Comparison of ENCODE assay signal across 1 cellular context in the genomic region with DNA sequence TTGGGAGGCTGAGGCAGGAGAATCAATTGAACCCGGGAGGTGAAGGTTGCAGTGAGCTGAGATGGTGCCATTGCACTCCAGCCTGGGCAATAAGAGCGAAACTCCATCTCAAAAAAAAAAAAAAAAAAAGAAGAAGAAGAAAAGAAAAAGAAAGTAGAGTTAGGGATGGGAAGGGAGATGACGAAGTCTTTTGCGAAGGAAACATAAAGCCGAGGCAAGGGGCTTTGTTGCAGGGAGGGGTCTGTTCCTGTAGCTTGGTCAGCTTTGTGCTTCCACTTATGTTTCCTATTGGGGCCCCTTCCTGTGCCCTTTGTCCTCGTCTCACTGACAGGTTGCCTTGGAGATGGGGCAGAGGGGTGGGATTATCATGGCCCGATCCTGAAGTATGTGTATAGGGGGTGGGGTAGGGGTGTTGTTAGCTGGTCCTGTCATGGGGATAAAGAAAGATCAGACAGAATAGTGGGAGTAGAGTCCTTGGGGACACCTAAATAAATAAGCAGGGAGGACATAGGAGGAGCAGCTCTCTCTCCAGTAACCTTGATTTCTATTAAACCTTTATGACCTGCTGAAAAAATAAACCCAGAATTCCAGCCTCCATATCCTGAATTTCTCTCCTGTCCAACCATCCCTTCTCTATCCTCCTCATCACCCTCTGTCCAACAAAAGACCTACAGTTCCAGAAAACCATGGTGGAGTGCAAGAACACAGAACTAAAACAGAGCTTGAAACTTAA.
TF ChIP-seq lines count a peak whose summit lies in the region.

No MANE protein-coding gene starts in this region.

TF ChIP-seq in HepG2, 621 proteins besides CTCF, POLR2A, EP300 and RAD21 (continued from another document and continues in another):
- TF ChIP-seq, protein P1, sequence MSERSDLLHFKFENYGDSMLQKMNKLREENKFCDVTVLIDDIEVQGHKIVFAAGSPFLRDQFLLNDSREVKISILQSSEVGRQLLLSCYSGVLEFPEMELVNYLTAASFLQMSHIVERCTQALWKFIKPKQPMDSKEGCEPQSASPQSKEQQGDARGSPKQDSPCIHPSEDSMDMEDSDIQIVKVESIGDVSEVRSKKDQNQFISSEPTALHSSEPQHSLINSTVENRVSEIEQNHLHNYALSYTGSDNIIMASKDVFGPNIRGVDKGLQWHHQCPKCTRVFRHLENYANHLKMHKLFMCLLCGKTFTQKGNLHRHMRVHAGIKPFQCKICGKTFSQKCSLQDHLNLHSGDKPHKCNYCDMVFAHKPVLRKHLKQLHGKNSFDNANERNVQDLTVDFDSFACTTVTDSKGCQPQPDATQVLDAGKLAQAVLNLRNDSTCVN (CRISPR knock-in tag; IDR thresholded peaks at IDR 0.05; ENCODE audit: borderline replicate concordance), result no peak
- TF ChIP-seq, protein P2, sequence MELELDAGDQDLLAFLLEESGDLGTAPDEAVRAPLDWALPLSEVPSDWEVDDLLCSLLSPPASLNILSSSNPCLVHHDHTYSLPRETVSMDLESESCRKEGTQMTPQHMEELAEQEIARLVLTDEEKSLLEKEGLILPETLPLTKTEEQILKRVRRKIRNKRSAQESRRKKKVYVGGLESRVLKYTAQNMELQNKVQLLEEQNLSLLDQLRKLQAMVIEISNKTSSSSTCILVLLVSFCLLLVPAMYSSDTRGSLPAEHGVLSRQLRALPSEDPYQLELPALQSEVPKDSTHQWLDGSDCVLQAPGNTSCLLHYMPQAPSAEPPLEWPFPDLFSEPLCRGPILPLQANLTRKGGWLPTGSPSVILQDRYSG (CRISPR knock-in tag; IDR thresholded peaks at IDR 0.05), result no peak
- TF ChIP-seq, protein P3, sequence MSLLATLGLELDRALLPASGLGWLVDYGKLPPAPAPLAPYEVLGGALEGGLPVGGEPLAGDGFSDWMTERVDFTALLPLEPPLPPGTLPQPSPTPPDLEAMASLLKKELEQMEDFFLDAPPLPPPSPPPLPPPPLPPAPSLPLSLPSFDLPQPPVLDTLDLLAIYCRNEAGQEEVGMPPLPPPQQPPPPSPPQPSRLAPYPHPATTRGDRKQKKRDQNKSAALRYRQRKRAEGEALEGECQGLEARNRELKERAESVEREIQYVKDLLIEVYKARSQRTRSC (CRISPR knock-in tag; IDR thresholded peaks at IDR 0.05; ENCODE audit: low read depth), result no peak
- TF ChIP-seq RAD51 (IDR thresholded peaks at IDR 0.05; ENCODE audit: borderline replicate concordance) (no peak), ZNF7 (CRISPR knock-in tag; IDR thresholded peaks at IDR 0.05) (peak; percentile 52), NCOA2 (CRISPR knock-in tag; IDR thresholded peaks at IDR 0.05) (peak; percentile 90), FOXA3 (CRISPR knock-in tag; IDR thresholded peaks at IDR 0.05) (peak; percentile 80), MED8 (CRISPR knock-in tag; IDR thresholded peaks at IDR 0.05; ENCODE audit: insufficient replicate concordance) (peak; percentile 72), ZNF546 (CRISPR knock-in tag; conservative IDR thresholded peaks at IDR 0.05) (0 out of 2 replicates have a peak, but pooled peaks have one; percentile 40), ZFYVE20 (CRISPR knock-in tag; IDR thresholded peaks at IDR 0.05; ENCODE audit: borderline replicate concordance, low read depth) (no peak), SAFB2 (CRISPR knock-in tag; IDR thresholded peaks at IDR 0.05; ENCODE audit: borderline replicate concordance, low read depth) (no peak), ZFP41 (CRISPR knock-in tag; IDR thresholded peaks at IDR 0.05; ENCODE audit: borderline replicate concordance) (no peak), ZNF557 (CRISPR knock-in tag; IDR thresholded peaks at IDR 0.05) (0 out of 2 replicates have a peak, but pooled peaks have one; percentile 45), ZFP1 (CRISPR knock-in tag; IDR thresholded peaks at IDR 0.05) (no peak), ZNF232 (CRISPR knock-in tag; IDR thresholded peaks at IDR 0.05; ENCODE audit: borderline replicate concordance) (peak; percentile 88), ZSCAN31 (CRISPR knock-in tag; IDR thresholded peaks at IDR 0.05; ENCODE audit: low read depth) (0 out of 2 replicates have a peak, but pooled peaks have one; percentile 7), PHF5A (CRISPR knock-in tag; IDR thresholded peaks at IDR 0.05; ENCODE audit: low read depth, unreplicated experiment) (no peak), ONECUT2 (CRISPR knock-in tag; IDR thresholded peaks at IDR 0.05) (no peak), PAWR (CRISPR knock-in tag; IDR thresholded peaks at IDR 0.05; ENCODE audit: borderline replicate concordance) (no peak), ARNT2 (CRISPR knock-in tag; IDR thresholded peaks at IDR 0.05; ENCODE audit: low read depth) (no peak), FOXO1 (CRISPR knock-in tag; IDR thresholded peaks at IDR 0.05) (peak; percentile 60; the same call in 1 of the 2 replicates), FOXA1 (IDR thresholded peaks at IDR 0.05) (0 out of 2 replicates have a peak, but pooled peaks have one; percentile 4), FOXA1 (CRISPR knock-in tag; IDR thresholded peaks at IDR 0.05) (peak; percentile 89), XRCC5 (optimal IDR thresholded peaks at IDR 0.05; ENCODE audit: low read length) (no peak), ZNF883 (CRISPR knock-in tag; IDR thresholded peaks at IDR 0.05; ENCODE audit: not compliant biosample characterization) (no peak), PPARG (CRISPR knock-in tag; conservative IDR thresholded peaks at IDR 0.05) (peak; percentile 97), ZNF3 (CRISPR knock-in tag; IDR thresholded peaks at IDR 0.05) (peak; percentile 70; the same call in 1 of the 2 replicates), ZNF766 (CRISPR knock-in tag; IDR thresholded peaks at IDR 0.05; ENCODE audit: borderline replicate concordance) (no peak), ZNF451 (CRISPR knock-in tag; IDR thresholded peaks at IDR 0.05) (no peak; the same call in 1 of the 2 replicates), ZMYM4 (CRISPR knock-in tag; IDR thresholded peaks at IDR 0.05) (no peak; the same call in 1 of the 2 replicates), RORA (CRISPR knock-in tag; IDR thresholded peaks at IDR 0.05) (no peak), ZSCAN29 (CRISPR knock-in tag; conservative IDR thresholded peaks at IDR 0.05) (no peak), ZNF430 (CRISPR knock-in tag; IDR thresholded peaks at IDR 0.05) (no peak)
- TF ChIP-seq, protein P4, sequence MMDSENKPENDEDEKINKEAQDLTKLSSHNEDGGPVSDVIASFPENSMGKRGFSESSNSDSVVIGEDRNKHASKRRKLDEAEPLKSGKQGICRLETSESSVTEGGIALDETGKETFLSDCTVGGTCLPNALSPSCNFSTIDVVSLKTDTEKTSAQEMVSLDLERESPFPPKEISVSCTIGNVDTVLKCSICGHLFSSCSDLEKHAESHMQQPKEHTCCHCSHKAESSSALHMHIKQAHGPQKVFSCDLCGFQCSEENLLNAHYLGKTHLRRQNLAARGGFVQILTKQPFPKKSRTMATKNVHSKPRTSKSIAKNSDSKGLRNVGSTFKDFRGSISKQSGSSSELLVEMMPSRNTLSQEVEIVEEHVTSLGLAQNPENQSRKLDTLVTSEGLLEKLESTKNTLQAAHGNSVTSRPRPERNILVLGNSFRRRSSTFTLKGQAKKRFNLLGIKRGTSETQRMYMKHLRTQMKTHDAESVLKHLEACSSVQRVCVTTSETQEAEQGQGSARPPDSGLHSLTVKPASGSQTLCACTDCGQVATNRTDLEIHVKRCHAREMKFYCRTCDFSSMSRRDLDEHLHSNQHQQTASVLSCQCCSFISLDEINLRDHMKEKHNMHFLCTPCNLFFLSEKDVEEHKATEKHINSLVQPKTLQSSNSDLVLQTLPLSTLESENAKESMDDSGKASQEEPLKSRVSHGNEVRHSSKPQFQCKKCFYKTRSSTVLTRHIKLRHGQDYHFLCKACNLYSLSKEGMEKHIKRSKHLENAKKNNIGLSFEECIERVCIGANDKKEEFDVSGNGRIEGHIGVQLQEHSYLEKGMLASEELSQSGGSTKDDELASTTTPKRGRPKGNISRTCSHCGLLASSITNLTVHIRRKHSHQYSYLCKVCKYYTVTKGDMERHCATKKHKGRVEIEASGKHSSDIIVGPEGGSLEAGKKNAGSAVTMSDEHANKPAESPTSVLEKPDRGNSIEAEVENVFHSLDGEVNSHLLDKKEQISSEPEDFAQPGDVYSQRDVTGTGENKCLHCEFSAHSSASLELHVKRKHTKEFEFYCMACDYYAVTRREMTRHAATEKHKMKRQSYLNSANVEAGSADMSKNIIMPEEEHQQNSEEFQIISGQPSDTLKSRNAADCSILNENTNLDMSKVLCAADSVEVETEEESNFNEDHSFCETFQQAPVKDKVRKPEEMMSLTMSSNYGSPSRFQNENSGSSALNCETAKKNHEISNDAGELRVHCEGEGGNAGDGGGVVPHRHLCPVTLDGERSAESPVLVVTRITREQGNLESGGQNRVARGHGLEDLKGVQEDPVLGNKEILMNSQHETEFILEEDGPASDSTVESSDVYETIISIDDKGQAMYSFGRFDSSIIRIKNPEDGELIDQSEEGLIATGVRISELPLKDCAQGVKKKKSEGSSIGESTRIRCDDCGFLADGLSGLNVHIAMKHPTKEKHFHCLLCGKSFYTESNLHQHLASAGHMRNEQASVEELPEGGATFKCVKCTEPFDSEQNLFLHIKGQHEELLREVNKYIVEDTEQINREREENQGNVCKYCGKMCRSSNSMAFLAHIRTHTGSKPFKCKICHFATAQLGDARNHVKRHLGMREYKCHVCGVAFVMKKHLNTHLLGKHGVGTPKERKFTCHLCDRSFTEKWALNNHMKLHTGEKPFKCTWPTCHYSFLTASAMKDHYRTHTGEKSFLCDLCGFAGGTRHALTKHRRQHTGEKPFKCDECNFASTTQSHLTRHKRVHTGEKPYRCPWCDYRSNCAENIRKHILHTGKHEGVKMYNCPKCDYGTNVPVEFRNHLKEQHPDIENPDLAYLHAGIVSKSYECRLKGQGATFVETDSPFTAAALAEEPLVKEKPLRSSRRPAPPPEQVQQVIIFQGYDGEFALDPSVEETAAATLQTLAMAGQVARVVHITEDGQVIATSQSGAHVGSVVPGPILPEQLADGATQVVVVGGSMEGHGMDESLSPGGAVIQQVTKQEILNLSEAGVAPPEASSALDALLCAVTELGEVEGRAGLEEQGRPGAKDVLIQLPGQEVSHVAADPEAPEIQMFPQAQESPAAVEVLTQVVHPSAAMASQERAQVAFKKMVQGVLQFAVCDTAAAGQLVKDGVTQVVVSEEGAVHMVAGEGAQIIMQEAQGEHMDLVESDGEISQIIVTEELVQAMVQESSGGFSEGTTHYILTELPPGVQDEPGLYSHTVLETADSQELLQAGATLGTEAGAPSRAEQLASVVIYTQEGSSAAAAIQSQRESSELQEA (CRISPR knock-in tag; IDR thresholded peaks at IDR 0.05; ENCODE audit: not compliant biosample characterization), result no peak
- TF ChIP-seq, protein P5, sequence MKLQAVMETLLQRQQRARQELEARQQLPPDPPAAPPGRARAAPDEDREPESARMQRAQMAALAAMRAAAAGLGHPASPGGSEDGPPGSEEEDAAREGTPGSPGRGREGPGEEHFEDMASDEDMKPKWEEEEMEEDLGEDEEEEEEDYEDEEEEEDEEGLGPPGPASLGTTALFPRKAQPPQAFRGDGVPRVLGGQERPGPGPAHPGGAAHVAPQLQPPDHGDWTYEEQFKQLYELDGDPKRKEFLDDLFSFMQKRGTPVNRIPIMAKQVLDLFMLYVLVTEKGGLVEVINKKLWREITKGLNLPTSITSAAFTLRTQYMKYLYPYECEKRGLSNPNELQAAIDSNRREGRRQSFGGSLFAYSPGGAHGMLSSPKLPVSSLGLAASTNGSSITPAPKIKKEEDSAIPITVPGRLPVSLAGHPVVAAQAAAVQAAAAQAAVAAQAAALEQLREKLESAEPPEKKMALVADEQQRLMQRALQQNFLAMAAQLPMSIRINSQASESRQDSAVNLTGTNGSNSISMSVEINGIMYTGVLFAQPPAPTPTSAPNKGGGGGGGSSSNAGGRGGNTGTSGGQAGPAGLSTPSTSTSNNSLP (IDR thresholded peaks at IDR 0.05; ENCODE audit: low read depth, low read length), result peak; percentile 86
- TF ChIP-seq, protein P6, sequence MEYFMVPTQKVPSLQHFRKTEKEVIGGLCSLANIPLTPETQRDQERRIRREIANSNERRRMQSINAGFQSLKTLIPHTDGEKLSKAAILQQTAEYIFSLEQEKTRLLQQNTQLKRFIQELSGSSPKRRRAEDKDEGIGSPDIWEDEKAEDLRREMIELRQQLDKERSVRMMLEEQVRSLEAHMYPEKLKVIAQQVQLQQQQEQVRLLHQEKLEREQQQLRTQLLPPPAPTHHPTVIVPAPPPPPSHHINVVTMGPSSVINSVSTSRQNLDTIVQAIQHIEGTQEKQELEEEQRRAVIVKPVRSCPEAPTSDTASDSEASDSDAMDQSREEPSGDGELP (IDR thresholded peaks at IDR 0.05; ENCODE audit: borderline replicate concordance, low read depth), result peak; percentile 38; the same call in 1 of the 2 replicates
- TF ChIP-seq, protein P7, sequence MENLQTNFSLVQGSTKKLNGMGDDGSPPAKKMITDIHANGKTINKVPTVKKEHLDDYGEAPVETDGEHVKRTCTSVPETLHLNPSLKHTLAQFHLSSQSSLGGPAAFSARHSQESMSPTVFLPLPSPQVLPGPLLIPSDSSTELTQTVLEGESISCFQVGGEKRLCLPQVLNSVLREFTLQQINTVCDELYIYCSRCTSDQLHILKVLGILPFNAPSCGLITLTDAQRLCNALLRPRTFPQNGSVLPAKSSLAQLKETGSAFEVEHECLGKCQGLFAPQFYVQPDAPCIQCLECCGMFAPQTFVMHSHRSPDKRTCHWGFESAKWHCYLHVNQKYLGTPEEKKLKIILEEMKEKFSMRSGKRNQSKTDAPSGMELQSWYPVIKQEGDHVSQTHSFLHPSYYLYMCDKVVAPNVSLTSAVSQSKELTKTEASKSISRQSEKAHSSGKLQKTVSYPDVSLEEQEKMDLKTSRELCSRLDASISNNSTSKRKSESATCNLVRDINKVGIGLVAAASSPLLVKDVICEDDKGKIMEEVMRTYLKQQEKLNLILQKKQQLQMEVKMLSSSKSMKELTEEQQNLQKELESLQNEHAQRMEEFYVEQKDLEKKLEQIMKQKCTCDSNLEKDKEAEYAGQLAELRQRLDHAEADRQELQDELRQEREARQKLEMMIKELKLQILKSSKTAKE (CRISPR knock-in tag; IDR thresholded peaks at IDR 0.05; ENCODE audit: borderline replicate concordance), result peak; percentile 90
- TF ChIP-seq, protein P8, sequence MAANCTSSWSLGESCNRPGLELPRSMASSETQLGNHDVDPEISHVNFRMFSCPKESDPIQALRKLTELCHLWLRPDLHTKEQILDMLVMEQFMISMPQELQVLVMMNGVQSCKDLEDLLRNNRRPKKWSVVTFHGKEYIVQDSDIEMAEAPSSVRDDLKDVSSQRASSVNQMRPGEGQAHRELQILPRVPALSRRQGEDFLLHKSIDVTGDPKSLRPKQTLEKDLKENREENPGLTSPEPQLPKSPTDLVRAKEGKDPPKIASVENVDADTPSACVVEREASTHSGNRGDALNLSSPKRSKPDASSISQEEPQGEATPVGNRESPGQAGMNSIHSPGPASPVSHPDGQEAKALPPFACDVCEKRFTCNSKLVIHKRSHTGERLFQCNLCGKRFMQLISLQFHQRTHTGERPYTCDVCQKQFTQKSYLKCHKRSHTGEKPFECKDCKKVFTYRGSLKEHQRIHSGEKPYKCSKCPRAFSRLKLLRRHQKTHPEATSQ (CRISPR knock-in tag; IDR thresholded peaks at IDR 0.05; ENCODE audit: borderline replicate concordance), result no peak
- TF ChIP-seq, protein P9, sequence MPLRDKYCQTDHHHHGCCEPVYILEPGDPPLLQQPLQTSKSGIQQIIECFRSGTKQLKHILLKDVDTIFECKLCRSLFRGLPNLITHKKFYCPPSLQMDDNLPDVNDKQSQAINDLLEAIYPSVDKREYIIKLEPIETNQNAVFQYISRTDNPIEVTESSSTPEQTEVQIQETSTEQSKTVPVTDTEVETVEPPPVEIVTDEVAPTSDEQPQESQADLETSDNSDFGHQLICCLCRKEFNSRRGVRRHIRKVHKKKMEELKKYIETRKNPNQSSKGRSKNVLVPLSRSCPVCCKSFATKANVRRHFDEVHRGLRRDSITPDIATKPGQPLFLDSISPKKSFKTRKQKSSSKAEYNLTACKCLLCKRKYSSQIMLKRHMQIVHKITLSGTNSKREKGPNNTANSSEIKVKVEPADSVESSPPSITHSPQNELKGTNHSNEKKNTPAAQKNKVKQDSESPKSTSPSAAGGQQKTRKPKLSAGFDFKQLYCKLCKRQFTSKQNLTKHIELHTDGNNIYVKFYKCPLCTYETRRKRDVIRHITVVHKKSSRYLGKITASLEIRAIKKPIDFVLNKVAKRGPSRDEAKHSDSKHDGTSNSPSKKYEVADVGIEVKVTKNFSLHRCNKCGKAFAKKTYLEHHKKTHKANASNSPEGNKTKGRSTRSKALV (CRISPR knock-in tag; IDR thresholded peaks at IDR 0.05), result no peak
